16 cellular contexts compared by ENCODE assay signal in genomic region chr2:9240745-9241144, GRCh38. TPM values are rescaled to one million over a fixed set of nuclear protein-coding genes. Genes with fewer than 3 reads are reported as not detected.
DNase-seq lines count a peak whose midpoint lies in the region; ATAC-seq and TF ChIP-seq lines count a peak whose summit lies in the region.
"Had no signal": no experiment of that assay in that cellular context is flagged by ENCODE, and none has a peak within 500 bp of the region (broad histone marks: within the 10 kb centered on the region; RNA-seq: fewer than 3 reads in every experiment).

No MANE protein-coding gene starts in this region.

- H3K9me3 ChIP-seq in Panc1 (ENCODE audit: control insufficient read depth, insufficient read depth, low read depth, low read length), result no peaks in the 10 kb centered on the region
- no peaks in the 10 kb centered on the region for H3K9me3 ChIP-seq in skeletal muscle tissue (ENCODE audit: control insufficient read depth in 3 of 3, low read length in 3 of 3)
- H3K9me3 ChIP-seq: adrenal gland had no signal

- in situ Hi-C loops in Panc1 (cut with HindIII; ENCODE audit: low pct_unique_long_range_greater_than_20kb, low sequenced_read_pairs), result no loop called here

- BruUV-seq in Panc1 (replicated peaks; lab: Mats Ljungman, UMichigan), result no TSS peak

- H3K4me1 ChIP-seq in Panc1 (ENCODE audit: control insufficient read depth, insufficient read depth, low read length) (peaks cover 96% of the 10 kb centered on the region), skeletal muscle tissue (ENCODE audit: control insufficient read depth in 3 of 3, insufficient read depth in 3 of 3, low read length in 3 of 3) (peaks cover 20 to 31% (median 28%) of the 10 kb centered on the region in 3 donors)

- no peak for ATAC-seq in Panc1
- no peak for ATAC-seq in GM19023 (IDR thresholded peaks at IDR 0.05; ENCODE audit: unreplicated experiment)
- ATAC-seq: effector memory CD8-positive, alpha-beta T cell; left lobe of liver had no signal

- POLR2A ChIA-PET in Panc1 (lab: Charles Lee), result no interaction called here

- no peak overlapping the region for H3K4me3 ChIP-seq in Panc1 (ENCODE audit: low read depth in 2 of 2, low read length in 2 of 2)
- H3K4me3 ChIP-seq in skeletal muscle tissue (ENCODE audit: low read length in 3 of 3), result no peak overlapping the region
- H3K4me3 ChIP-seq: adrenal gland had no signal

- CTCF ChIA-PET in Panc1 (lab: Charles Lee), result no interaction called here

- H3K27me3 ChIP-seq in Panc1 (ENCODE audit: control insufficient read depth, insufficient read depth, low read length), result no peaks in the 10 kb centered on the region
- no peaks in the 10 kb centered on the region for H3K27me3 ChIP-seq in skeletal muscle tissue (ENCODE audit: control insufficient read depth in 3 of 3, insufficient read depth in 3 of 3, low read length in 3 of 3)
- H3K27me3 ChIP-seq: adrenal gland had no signal

- DNase-seq in activated effector memory CD4-positive, alpha-beta T cell treated with anti-CD3 and anti-CD28 coated beads, Interleukin-2, amount 50 U/mL, for 16 hours, result peak; percentile 66
- DNase-seq in activated effector memory CD4-positive, alpha-beta T cell treated with Interleukin-2 at 50 U/mL for 16 hours, result no peak
- no peak for DNase-seq in Panc1 (ENCODE audit: low read depth, low spot score)
- peak; percentile 34 for DNase-seq in glomerular visceral epithelial cell (ENCODE audit: extremely low spot score)
- DNase-seq in dermis blood vessel endothelial cell, result no peak
- no peak for DNase-seq in RKO (ENCODE audit: low spot score)
- DNase-seq: activated CD4-positive, CD25-positive, alpha-beta regulatory T cell; activated T-cell treated with anti-CD3 and anti-CD28 coated beads for 4 hours; effector memory CD8-positive, alpha-beta T cell; GOT3; KG1; SHP77 treated with DMSO at 0.1 percent for 48 hours had no signal

- TF ChIP-seq CTCF in Panc1 (IDR thresholded peaks at IDR 0.05), result no peak

- no peak overlapping the region for H3K9ac ChIP-seq in skeletal muscle tissue (ENCODE audit: low read depth in 1 of 3, low read length in 3 of 3)

- peak overlapping the region; percentile 100 for H3K27ac ChIP-seq in Panc1 (ENCODE audit: low read length)
- peak overlapping the region; percentile 39 for H3K27ac ChIP-seq in skeletal muscle tissue (ENCODE audit: low read depth, low read length)

- no peaks in the 10 kb centered on the region for H3K36me3 ChIP-seq in Panc1 (ENCODE audit: control insufficient read depth, insufficient read depth, low read length)
- no peaks in the 10 kb centered on the region for H3K36me3 ChIP-seq in skeletal muscle tissue (ENCODE audit: control insufficient read depth in 3 of 3, insufficient read depth in 3 of 3, low read length in 3 of 3)
- H3K36me3 ChIP-seq: adrenal gland had no signal

- intact Hi-C loops in Panc1 (cut with micrococcal nuclease; ENCODE audit: unreplicated experiment), result no loop called here

RNA-seq across cellular contexts. Expression of gene ASAP2, which starts 34.1 kb away (rescaled TPM):
- total RNA-seq in Panc1 (2021; ENCODE audit: unreplicated experiment) (107 TPM), skeletal muscle tissue (17.7 TPM), dermis blood vessel endothelial cell (58.0 and 59.6 TPM in 2 replicates)
- 57.3 TPM for polyA plus RNA-seq in Panc1 (2012; ENCODE audit: insufficient read length)

Comparison
In these comparisons a context has a peak if more than half of its experiments do, and no peak if none do; other contexts are left out.
1. DNase-seq: peak in activated effector memory CD4-positive, alpha-beta T cell treated with anti-CD3 and anti-CD28 coated beads, Interleukin-2, amount 50 U/mL, for 16 hours (single experiment) and glomerular visceral epithelial cell (single experiment); none in activated effector memory CD4-positive, alpha-beta T cell treated with Interleukin-2 at 50 U/mL for 16 hours (single experiment), Panc1 (single experiment), dermis blood vessel endothelial cell (single experiment) and RKO (single experiment).